ENCODE assay signal across 16 cellular contexts in genomic region chr12:77087427-77087826, GRCh38. TPM values are rescaled to one million over a fixed set of nuclear protein-coding genes. Genes with fewer than 3 reads are reported as not detected.
A peak's percentile ranks its signal among the peaks of the same experiment; 100 is the strongest.
DNase-seq lines count a peak whose midpoint lies in the region; ATAC-seq, FAIRE-seq and TF ChIP-seq lines count a peak whose summit lies in the region.
"Had no signal": no experiment of that assay in that cellular context is flagged by ENCODE, and none has a peak within 500 bp of the region (broad histone marks: within the 10 kb centered on the region; RNA-seq: fewer than 3 reads in every experiment).

No MANE protein-coding gene starts in this region.

- CTCF ChIA-PET in IMR-90 (lab: Yijun Ruan, JAX) = interaction anchor here (1.2 kb wide), 1 partner anchor 36 kb away, joined by 4 read pairs; no protein-coding TSS in a partner anchor

- H3K4ac ChIP-seq in IMR-90 (ENCODE audit: low read depth, low read length) = peak overlapping the region; percentile 19; the same call in 1 of the 2 replicates

- TF ChIP-seq CTCF in AG09309 (IDR thresholded peaks at IDR 0.05; ENCODE audit: control insufficient read depth, insufficient read depth, low read depth, low read length, missing control alignments) (no peak), IMR-90 (conservative IDR thresholded peaks at IDR 0.05; ENCODE audit: low read depth, low read length) (no peak), bronchial epithelial cell (IDR thresholded peaks at IDR 0.05; ENCODE audit: insufficient read depth, low read length, severe bottlenecking) (no peak), keratinocyte (optimal IDR thresholded peaks at IDR 0.05 in 1 of 3, IDR thresholded peaks at IDR 0.05 in 1 of 3, conservative IDR thresholded peaks at IDR 0.05 in 1 of 3; ENCODE audit: extremely low read depth in 1 of 3, insufficient read depth in 2 of 3, low read length in 3 of 3) (no peak), stomach (IDR thresholded peaks at IDR 0.05) (no peak), left ventricle myocardium inferior (IDR thresholded peaks at IDR 0.05; ENCODE audit: borderline replicate concordance) (no peak)

- H3K9ac ChIP-seq in IMR-90 (ENCODE audit: low read depth, low read length) = no peak overlapping the region
- no peak overlapping the region for H3K9ac ChIP-seq in keratinocyte (ENCODE audit: control insufficient read depth, extremely low read depth, insufficient read depth, low read length)
- H3K9ac ChIP-seq: parathyroid adenoma had no signal

- dilution Hi-C loops in IMR-90 (cut with HindIII; ENCODE audit: low sequenced_read_pairs, unreplicated experiment) (no loop called here), keratinocyte (cut with MboI; ENCODE audit: extremely low pct_ligation_motif_present, low sequenced_read_pairs) (no loop called here)

- no peaks in the 10 kb centered on the region for H4K20me1 ChIP-seq in IMR-90 (ENCODE audit: insufficient read depth, low read length)
- no peaks in the 10 kb centered on the region for H4K20me1 ChIP-seq in keratinocyte (ENCODE audit: control insufficient read depth, extremely low read depth, insufficient read depth, low read length)

- no peak overlapping the region for H4K91ac ChIP-seq in IMR-90 (ENCODE audit: insufficient read depth, low read depth, low read length)

- peak overlapping the region; percentile 46 for H2BK5ac ChIP-seq in IMR-90 (ENCODE audit: low read depth, low read length, poor library complexity, severe bottlenecking)

- ATAC-seq in IMR-90 (ENCODE audit: low read depth) (peak; percentile 98), HG03521 (IDR thresholded peaks at IDR 0.05; ENCODE audit: unreplicated experiment) (no peak)

- H3K18ac ChIP-seq in IMR-90 (ENCODE audit: low read depth, low read length) = no peak overlapping the region; the same call in 1 of the 2 replicates

- H3K9me3 ChIP-seq in IMR-90 (ENCODE audit: control insufficient read depth, insufficient read depth, low read length) (no peaks in the 10 kb centered on the region), keratinocyte (ENCODE audit: control insufficient read depth, low read depth, low read length) (no peaks in the 10 kb centered on the region), stomach (no peaks in the 10 kb centered on the region), left ventricle myocardium inferior (replicated peaks) (no peaks in the 10 kb centered on the region)
- H3K9me3 ChIP-seq: esophagus squamous epithelium, tibial artery had no signal

- H4K5ac ChIP-seq in IMR-90 (ENCODE audit: low read depth, low read length) = no peak overlapping the region; the same call in 1 of the 2 replicates

- in situ Hi-C loops in IMR-90 (cut with MboI; ENCODE audit: low sequenced_read_pairs) = no loop called here

- no peak overlapping the region for H3K56ac ChIP-seq in IMR-90 (ENCODE audit: extremely low read depth, insufficient read depth, low read length)

- no peak overlapping the region for H2AK9ac ChIP-seq in IMR-90 (replicated peaks; ENCODE audit: low read depth, low read length, poor library complexity)

- H3K9me1 ChIP-seq in IMR-90 (ENCODE audit: insufficient read depth, low read length) (no peaks in the 10 kb centered on the region), keratinocyte (ENCODE audit: control insufficient read depth, extremely low read depth, insufficient read depth, low read length) (no peaks in the 10 kb centered on the region)

- intact Hi-C loops in IMR-90 (cut with micrococcal nuclease) = no loop called here
- intact Hi-C loops in stomach (cut with DNase I; ENCODE audit: low total_unique reads) = no loop called here
- intact Hi-C loops in left ventricle myocardium inferior (cut with micrococcal nuclease) = no loop called here

- H3K27me3 ChIP-seq in IMR-90 (ENCODE audit: control insufficient read depth, insufficient read depth, low read length) (no peaks in the 10 kb centered on the region), bronchial epithelial cell (ENCODE audit: control insufficient read depth, insufficient read depth, low read length) (no peaks in the 10 kb centered on the region), keratinocyte (ENCODE audit: control insufficient read depth, extremely low read depth, insufficient read depth, low read length) (no peaks in the 10 kb centered on the region), stomach (no peaks in the 10 kb centered on the region), left ventricle myocardium inferior (ENCODE audit: low read depth) (no peaks in the 10 kb centered on the region)
- H3K27me3 ChIP-seq: esophagus squamous epithelium, tibial artery had no signal

- H2BK120ac ChIP-seq in IMR-90 (ENCODE audit: low read depth, low read length) = peak overlapping the region; percentile 12; the same call in 1 of the 2 replicates

- no TSS peak for BruUV-seq in IMR-90 (replicated peaks; lab: Mats Ljungman, UMichigan)

- H3K4me2 ChIP-seq in IMR-90 (ENCODE audit: low read depth, low read length) (peak overlapping the region; percentile 62; the same call in 1 of the 2 replicates), keratinocyte (ENCODE audit: control insufficient read depth, extremely low read depth, insufficient read depth, low read depth, low read length) (no peak overlapping the region)

- no peak overlapping the region for H2AK5ac ChIP-seq in IMR-90 (ENCODE audit: low read depth, low read length)

- TF ChIP-seq EP300 in stomach (IDR thresholded peaks at IDR 0.05) = no peak

- H2AFZ ChIP-seq in IMR-90 (replicated peaks; ENCODE audit: low read length, poor library complexity) (peak overlapping the region; percentile 0), keratinocyte (ENCODE audit: control insufficient read depth, low read length) (no peak overlapping the region)
- H2AFZ ChIP-seq: parathyroid adenoma had no signal

- peak overlapping the region; percentile 45; the same call in 1 of the 2 replicates for H2BK20ac ChIP-seq in IMR-90 (ENCODE audit: low read depth, low read length)

- WGBS in IMR-90 (ENCODE audit: extremely low coverage in 2 of 2, insufficient read length in 1 of 2), 2 experiments = 0% methylated on average over 1 of the region's 4 CpGs; no CpG with 5 or more reads in 1 of the 2 experiments
- 42 to 67% (median 61%) methylated on average over 4 of the region's 4 CpGs for WGBS in stomach, 5 donors

- 0 out of 2 replicates have a peak, but pooled peaks have one; percentile 4 for TF ChIP-seq RAD21 in IMR-90 (IDR thresholded peaks at IDR 0.05; ENCODE audit: low read length)

- DNase-seq in AG09309 (ENCODE audit: low read depth) = peak; percentile 83
- DNase-seq in IMR-90 = peak; percentile 95
- peak; percentile 88 for DNase-seq in bronchial epithelial cell (ENCODE audit: low read depth)
- no peak for DNase-seq in keratinocyte (ENCODE audit: low read depth, low spot score)
- DNase-seq in stomach = no peak
- no peak for DNase-seq in activated T-cell treated with anti-CD3 and anti-CD28 coated beads, Interleukin-2, amount 50 U/mL, for 48 hours
- no peak for DNase-seq in left ventricle myocardium inferior
- DNase-seq: activated CD4-positive, CD25-positive, alpha-beta regulatory T cell treated with anti-CD3 and anti-CD28 coated beads, Interleukin-2, amount 50 U/mL, for 72 hours; activated naive CD8-positive, alpha-beta T cell treated with anti-CD3 and anti-CD28 coated beads for 36 hours; DMS79 treated with DMSO at 0.1 percent for 48 hours; esophagus squamous epithelium; NCI-H1417; tibial artery had no signal

- no peak overlapping the region for H3K23ac ChIP-seq in IMR-90 (ENCODE audit: low read depth, low read length)

- no peak overlapping the region for H2BK15ac ChIP-seq in IMR-90 (ENCODE audit: low read depth, low read length)

- no peaks in the 10 kb centered on the region for H3K79me1 ChIP-seq in IMR-90 (ENCODE audit: low read depth in 1 of 2, low read length in 2 of 2)

- H3K4me3 ChIP-seq in AG09309 (ENCODE audit: control insufficient read depth, low read depth, low read length) (no peak overlapping the region), IMR-90 (ENCODE audit: insufficient read depth, low read depth, low read length) (no peak overlapping the region), bronchial epithelial cell (ENCODE audit: low read depth, low read length) (no peak overlapping the region), keratinocyte (ENCODE audit: control insufficient read depth in 2 of 3, extremely low read depth in 1 of 3, insufficient read depth in 2 of 3, low read depth in 1 of 3, low read length in 3 of 3) (no peak overlapping the region), stomach (no peak overlapping the region), left ventricle myocardium inferior (no peak overlapping the region)
- H3K4me3 ChIP-seq: coronary artery, esophagus squamous epithelium, tibial artery had no signal

- 0 out of 2 replicates have a peak, but pooled peaks cover 4% of the 10 kb centered on the region for H3K4me1 ChIP-seq in IMR-90 (ENCODE audit: control insufficient read depth, insufficient read depth, low read length)
- H3K4me1 ChIP-seq in keratinocyte (ENCODE audit: control insufficient read depth, extremely low read depth, insufficient read depth, low read length) = peaks cover 6% of the 10 kb centered on the region
- no peaks in the 10 kb centered on the region for H3K4me1 ChIP-seq in stomach
- no peaks in the 10 kb centered on the region for H3K4me1 ChIP-seq in left ventricle myocardium inferior
- H3K4me1 ChIP-seq: esophagus squamous epithelium, parathyroid adenoma, tibial artery had no signal

- no peak overlapping the region for H4K8ac ChIP-seq in IMR-90 (ENCODE audit: low read depth in 2 of 2, low read length in 2 of 2)

- H3K14ac ChIP-seq in IMR-90 (replicated peaks; ENCODE audit: low read depth, low read length) = no peak overlapping the region

- H3K79me2 ChIP-seq in keratinocyte (ENCODE audit: control insufficient read depth, insufficient read depth, low read length) = no peaks in the 10 kb centered on the region
- H3K79me2 ChIP-seq: parathyroid adenoma had no signal

- H3K27ac ChIP-seq in IMR-90 (ENCODE audit: insufficient read depth, low read length) (no peak overlapping the region), keratinocyte (ENCODE audit: control insufficient read depth, insufficient read depth, low read length) (no peak overlapping the region), stomach (no peak overlapping the region), left ventricle myocardium inferior (replicated peaks) (no peak overlapping the region)
- H3K27ac ChIP-seq: coronary artery, esophagus squamous epithelium, parathyroid adenoma, tibial artery had no signal

- no peak for TF ChIP-seq POLR2A in IMR-90 (IDR thresholded peaks at IDR 0.05; ENCODE audit: low read depth, low read length)
- no peak for TF ChIP-seq POLR2A in stomach (IDR thresholded peaks at IDR 0.05)

- H3K36me3 ChIP-seq in IMR-90 (ENCODE audit: control insufficient read depth, insufficient read depth, low read length) (no peaks in the 10 kb centered on the region), bronchial epithelial cell (ENCODE audit: control insufficient read depth, insufficient read depth, low read length) (no peaks in the 10 kb centered on the region), keratinocyte (ENCODE audit: control insufficient read depth in 2 of 2, extremely low read depth in 1 of 2, insufficient read depth in 2 of 2, low read length in 2 of 2) (no peaks in the 10 kb centered on the region), stomach (no peaks in the 10 kb centered on the region), left ventricle myocardium inferior (no peaks in the 10 kb centered on the region)
- H3K36me3 ChIP-seq: esophagus squamous epithelium, tibial artery had no signal

- FAIRE-seq in bronchial epithelial cell (lab: Jason Lieb, UNC) = peak; percentile 79
- peak; percentile 99 for FAIRE-seq in keratinocyte (lab: Jason Lieb, UNC)

- POLR2A ChIA-PET in IMR-90 (lab: Charles Lee; ENCODE audit: unreplicated experiment) = interaction anchor here (0.5 kb wide), 1 partner anchor 1059 kb away, joined by 3 read pairs; no protein-coding TSS in a partner anchor

RNA-seq across cellular contexts. Expression of gene E2F7, which starts 22.1 kb away (rescaled TPM):
- total RNA-seq in IMR-90 (2012; rRNA removed) (8.1 and 10.3 TPM in 2 replicates), bronchial epithelial cell (3.4 and 5.8 TPM in 2 replicates), stomach (1 to 10 TPM in 3 of 5 donors, under 1 TPM in 2; 0.45 to 7.7 (median 2.9) TPM), left ventricle myocardium inferior (0.27 TPM)
- polyA plus RNA-seq in IMR-90 (2012; rRNA removed) (6.0 TPM in 2 replicates), keratinocyte (3.9 to 10.0 TPM (median 9.9 TPM) in 3 replicates), stomach (under 1 TPM in 2 of 3 donors, not detected in 1; 0.31 to 0.75 TPM)
- polyA plus RNA-seq in IMR-90 (2012; cell fraction: cytosol; rRNA removed) = 1.3 and 1.8 TPM in 2 replicates
- polyA plus RNA-seq in IMR-90 (2012; cell fraction: nucleus; rRNA removed; ENCODE audit: low replicate concordance) = 7.1 and 9.3 TPM in 2 replicates
- polyA plus RNA-seq in keratinocyte (2011; ENCODE audit: low read depth) = 3.0 TPM
- 4.5 and 6.3 TPM in 2 replicates for polyA plus RNA-seq in keratinocyte (2011; cell fraction: cytosol; rRNA removed)
- polyA plus RNA-seq in keratinocyte (2011; cell fraction: nucleus; rRNA removed) = 11.3 and 12.7 TPM in 2 replicates
- polyA plus RNA-seq in keratinocyte (2012; ENCODE audit: low replicate concordance) = 2.9 and 6.4 TPM in 2 replicates
- 4.3 to 10.5 TPM (median 8.0 TPM) in 3 replicates for polyA minus RNA-seq in keratinocyte
- 4.6 TPM for polyA minus RNA-seq in keratinocyte (2011; cell fraction: cytosol; rRNA and poly(A)+ RNA removed)
- 5.4 and 11.4 TPM in 2 replicates for polyA minus RNA-seq in keratinocyte (2011; cell fraction: nucleus; rRNA and poly(A)+ RNA removed)

Comparison
In these comparisons a context has a peak if more than half of its experiments do, and no peak if none do; other contexts are left out.
1. DNase-seq: peak in AG09309 (single experiment), IMR-90 (single experiment) and bronchial epithelial cell (single experiment); none in keratinocyte (single experiment), stomach (single experiment), activated T-cell treated with anti-CD3 and anti-CD28 coated beads, Interleukin-2, amount 50 U/mL, for 48 hours (0 of 2) and left ventricle myocardium inferior (single experiment).